ENCODE assay signal across 19 cellular contexts in the genomic region with DNA sequence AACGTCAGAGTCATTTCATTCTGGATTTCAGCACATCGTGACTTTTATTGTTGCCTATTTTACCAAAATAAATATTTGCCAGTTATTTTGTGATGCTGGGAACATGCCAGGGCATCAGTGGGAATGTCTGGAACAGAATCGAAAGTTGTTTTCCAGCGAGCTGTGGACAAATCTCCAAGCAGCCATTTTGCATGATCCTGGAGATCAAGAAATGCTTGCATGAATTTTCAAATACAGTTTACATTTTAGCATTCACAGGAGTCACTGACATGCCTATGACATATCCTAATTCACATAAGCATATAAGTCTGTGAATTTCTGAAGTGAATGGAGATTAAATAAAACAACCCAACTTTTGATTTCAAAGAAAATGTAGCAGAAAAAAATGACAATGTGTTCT.
DNase-seq lines count a peak whose midpoint lies in the region; ATAC-seq and TF ChIP-seq lines count a peak whose summit lies in the region.
"Had no signal": no experiment of that assay in that cellular context is flagged by ENCODE, and none has a peak within 500 bp of the region (broad histone marks: within the 10 kb centered on the region; RNA-seq: fewer than 3 reads in every experiment).

No MANE protein-coding gene starts in this region.

- H3K27me3 ChIP-seq in dorsolateral prefrontal cortex, result no peaks in the 10 kb centered on the region
- H3K27me3 ChIP-seq in skeletal muscle satellite cell (ENCODE audit: control insufficient read depth, insufficient read depth, low read length), result no peaks in the 10 kb centered on the region
- no peaks in the 10 kb centered on the region for H3K27me3 ChIP-seq in adrenal gland
- H3K27me3 ChIP-seq: BE2C, SJSA1 had no signal

- H3K27ac ChIP-seq in dorsolateral prefrontal cortex, result peak overlapping the region in 6 of 59 donors; percentile 7 to 49 (median 20)
- H3K27ac ChIP-seq in adrenal gland, result no peak overlapping the region
- H3K27ac ChIP-seq: RWPE1, SJSA1 had no signal

- TF ChIP-seq CTCF in LNCaP clone FGC (IDR thresholded peaks at IDR 0.05; ENCODE audit: control insufficient read depth, extremely low read depth, insufficient read depth), result no peak
- no peak for TF ChIP-seq CTCF in dorsolateral prefrontal cortex (IDR thresholded peaks at IDR 0.05 in 54 of 56, conservative IDR thresholded peaks at IDR 0.05 in 2 of 56; ENCODE audit: low read depth in 1 of 56, partially characterized antibody in 56 of 56)
- TF ChIP-seq CTCF in adrenal gland (IDR thresholded peaks at IDR 0.05), result no peak

- peak; percentile 66 for DNase-seq in DMS53 (lab: John Stamatoyannopoulos, UW)
- DNase-seq in LNCaP clone FGC (ENCODE audit: low read depth), result peak; percentile 37
- no peak for DNase-seq in dorsolateral prefrontal cortex
- no peak for DNase-seq in adrenal gland
- DNase-seq: BE2C; Calu3; CD4-positive, alpha-beta T cell; DMS79 treated with DMSO at 0.1 percent for 48 hours; H9; MV-4-11; NCI-H1417 treated with DMSO at 0.1 percent for 48 hours; NCI-H2029; NCI-H2171; NCI-H524 had no signal

- ATAC-seq in GM21529 (IDR thresholded peaks at IDR 0.05; ENCODE audit: unreplicated experiment) (no peak), GM19467 (IDR thresholded peaks at IDR 0.05; ENCODE audit: unreplicated experiment) (no peak)

- intact Hi-C loops in dorsolateral prefrontal cortex (cut with DNase I) (no loop called here), adrenal gland (cut with DNase I) (no loop called here)

- H3K9ac ChIP-seq in skeletal muscle satellite cell (ENCODE audit: low read depth, low read length), result peak overlapping the region; percentile 52

- H3K9me3 ChIP-seq in skeletal muscle satellite cell (replicated peaks; ENCODE audit: low read length) (no peaks in the 10 kb centered on the region), adrenal gland (replicated peaks in 1 of 3) (no peaks in the 10 kb centered on the region)
- H3K9me3 ChIP-seq: BE2C, SJSA1 had no signal

- no peak for TF ChIP-seq POLR2A in adrenal gland (IDR thresholded peaks at IDR 0.05)

- 73 to 83% (median 80%) methylated on average over 4 of the region's 4 CpGs for WGBS in adrenal gland, 4 donors

- H3K4me1 ChIP-seq in skeletal muscle satellite cell (ENCODE audit: control insufficient read depth, insufficient read depth, low read length) (no peaks in the 10 kb centered on the region), adrenal gland (replicated peaks in 1 of 2) (no peaks in the 10 kb centered on the region)
- H3K4me1 ChIP-seq: BE2C, SJSA1 had no signal

- H3K36me3 ChIP-seq in skeletal muscle satellite cell (ENCODE audit: insufficient read depth, low read length) (no peaks in the 10 kb centered on the region), adrenal gland (replicated peaks in 1 of 2) (no peaks in the 10 kb centered on the region)
- H3K36me3 ChIP-seq: BE2C, SJSA1 had no signal

- peak overlapping the region; percentile 71 for H3K4me2 ChIP-seq in skeletal muscle satellite cell (ENCODE audit: low read length)

- H3K4me3 ChIP-seq in LNCaP clone FGC (ENCODE audit: low read depth, low read length) (peak overlapping the region; percentile 22), dorsolateral prefrontal cortex (peak overlapping the region in 37 of 59 donors; percentile 1 to 54 (median 30)), skeletal muscle satellite cell (ENCODE audit: low read length) (peak overlapping the region; percentile 53), adrenal gland (no peak overlapping the region)
- H3K4me3 ChIP-seq: SJSA1 had no signal

Comparison
In these comparisons a context has a peak if more than half of its experiments do, and no peak if none do; other contexts are left out.
1. DNase-seq: peak in DMS53 (single experiment) and LNCaP clone FGC (single experiment); none in dorsolateral prefrontal cortex (0 of 10) and adrenal gland (0 of 7).
2. H3K4me3 ChIP-seq: peak in LNCaP clone FGC (single experiment), dorsolateral prefrontal cortex (37 of 59) and skeletal muscle satellite cell (single experiment); none in adrenal gland (0 of 4).